27 cellular contexts compared by ENCODE assay signal in the genomic region with DNA sequence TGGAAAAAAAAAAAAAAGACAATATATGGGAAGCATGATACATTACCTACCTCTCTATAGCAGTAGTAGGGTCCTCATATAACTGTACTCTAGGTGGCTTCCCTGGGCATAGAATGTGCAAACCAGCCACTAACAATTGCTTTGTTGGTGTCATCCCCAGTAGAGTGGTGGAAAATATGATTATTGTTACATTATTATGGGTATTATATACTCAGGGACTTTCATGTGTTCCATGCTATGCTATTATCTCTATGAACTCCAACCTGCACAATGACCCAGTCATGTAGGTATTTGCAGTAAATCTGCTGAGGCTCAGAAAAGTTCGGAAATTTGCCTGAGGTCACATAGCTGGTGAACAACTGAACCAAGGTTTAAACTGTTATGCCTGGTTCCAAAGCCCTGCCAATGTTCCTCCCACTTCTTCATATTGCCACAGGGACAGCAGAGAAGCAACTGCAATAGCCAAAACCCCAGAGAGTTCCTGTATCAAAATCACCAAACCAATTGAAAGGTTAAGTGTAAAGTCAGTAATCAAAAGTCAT.
"Had no signal": no experiment of that assay in that cellular context is flagged by ENCODE, and none has a peak within 500 bp of the region (broad histone marks: within the 10 kb centered on the region; RNA-seq: fewer than 3 reads in every experiment).

No MANE protein-coding gene starts in this region.

- H3K27me3 Mint-ChIP-seq: naive B cell; stimulated activated naive B cell treated with anti-CD40 and anti-IgM and Interleukin-4, amounts not matched to agents 10 μg/mL and 1 μg/mL and 100 μg/mL, for 72 hours; stimulated activated naive CD8-positive, alpha-beta T cell treated with anti-CD3 and anti-CD28 coated beads, Interleukin-15, Interleukin-2, amounts not matched to agents 100 ng/mL and 50 ng/mL, for 24 hours had no signal

- H3K36me3 ChIP-seq: left lung, lower lobe of right lung, right atrium auricular region, tibial nerve, upper lobe of left lung, vagina had no signal

- H3K4me1 ChIP-seq: left lung, lower lobe of right lung, parathyroid adenoma, psoas muscle, right atrium auricular region, tibial nerve, upper lobe of left lung, vagina had no signal

- DNase-seq: hypothalamus; immature natural killer cell; kidney; left colon; left lung; lower lobe of right lung; mesendoderm; naive B cell; nucleus accumbens; psoas muscle; stimulated activated CD4-positive, alpha-beta T cell treated with anti-CD3 and anti-CD28 coated beads, Interleukin-12 subunit alpha, Interleukin-12 subunit beta, amount 100 ng/mL, for 4 hours; stimulated activated CD4-positive, alpha-beta T cell treated with anti-CD3 and anti-CD28 coated beads, Interleukin-15, amount 100 ng/mL, for 24 hours; stimulated activated CD4-positive, alpha-beta T cell treated with anti-CD3 and anti-CD28 coated beads, Interleukin-2, amount 100 ng/mL, for 24 hours; stimulated activated CD4-positive, alpha-beta T cell treated with anti-CD3 and anti-CD28 coated beads, Interleukin-4, amount 100 ng/mL, for 1 hour; stimulated activated naive B cell treated with anti-CD40 and anti-IgM and Interleukin-4, amounts not matched to agents 10 μg/mL and 1 μg/mL and 100 μg/mL, for 72 hours; substantia nigra; upper lobe of left lung had no signal

- H3K4me1 Mint-ChIP-seq: immature natural killer cell, mesothelial cell of epicardium, naive B cell, nephron, neural crest cell had no signal

- ATAC-seq: left colon; left lung; lower lobe of right lung; psoas muscle; sciatic nerve; stimulated activated naive B cell treated with anti-CD40 and anti-IgM and Interleukin-4, amounts not matched to agents 10 μg/mL and 1 μg/mL and 100 μg/mL, for 72 hours had no signal

- H3K4me3 ChIP-seq: left lung, lower lobe of right lung, psoas muscle, right atrium auricular region, skin epidermis, tibial nerve, upper lobe of left lung, vagina had no signal

- H3K27me3 ChIP-seq: left lung, right atrium auricular region, tibial nerve, upper lobe of left lung, vagina had no signal

- H3K27ac ChIP-seq: left lung, lower lobe of right lung, parathyroid adenoma, psoas muscle, right atrium auricular region, skin epidermis, tibial nerve, upper lobe of left lung, vagina had no signal

- H3K27ac Mint-ChIP-seq: immature natural killer cell; mesothelial cell of epicardium; naive B cell; nephron; stimulated activated naive B cell treated with anti-CD40 and anti-IgM and Interleukin-4, amounts not matched to agents 10 μg/mL and 1 μg/mL and 100 μg/mL, for 72 hours; stimulated activated naive CD8-positive, alpha-beta T cell treated with anti-CD3 and anti-CD28 coated beads, Interleukin-15, Interleukin-2, amounts not matched to agents 100 ng/mL and 50 ng/mL, for 24 hours had no signal

- H3K36me3 Mint-ChIP-seq: immature natural killer cell; mesothelial cell of epicardium; naive B cell; stimulated activated naive B cell treated with anti-CD40 and anti-IgM and Interleukin-4, amounts not matched to agents 10 μg/mL and 1 μg/mL and 100 μg/mL, for 72 hours had no signal

- H3K9me3 Mint-ChIP-seq: immature natural killer cell; naive B cell; stimulated activated naive B cell treated with anti-CD40 and anti-IgM and Interleukin-4, amounts not matched to agents 10 μg/mL and 1 μg/mL and 100 μg/mL, for 72 hours; stimulated activated naive CD8-positive, alpha-beta T cell treated with anti-CD3 and anti-CD28 coated beads, Interleukin-15, Interleukin-2, amounts not matched to agents 100 ng/mL and 50 ng/mL, for 24 hours had no signal

- H3K4me3 Mint-ChIP-seq: immature natural killer cell; mesothelial cell of epicardium; nephron; neural crest cell; stimulated activated naive B cell treated with anti-CD40 and anti-IgM and Interleukin-4, amounts not matched to agents 10 μg/mL and 1 μg/mL and 100 μg/mL, for 72 hours; stimulated activated naive CD8-positive, alpha-beta T cell treated with anti-CD3 and anti-CD28 coated beads, Interleukin-15, Interleukin-2, amounts not matched to agents 100 ng/mL and 50 ng/mL, for 24 hours had no signal

- H3K9me3 ChIP-seq: left lung, lower lobe of right lung, psoas muscle, tibial nerve, upper lobe of left lung, vagina had no signal
